ENCODE assay signal across 15 cellular contexts in genomic region chr14:61877050-61877390, GRCh38.
"Had no signal": no experiment of that assay in that cellular context is flagged by ENCODE, and none has a peak within 500 bp of the region (broad histone marks: within the 10 kb centered on the region; RNA-seq: fewer than 3 reads in every experiment).

No MANE protein-coding gene starts in this region.

- H3K4me3 ChIP-seq: hepatocyte, left ventricle myocardium inferior, mucosa of descending colon, spleen had no signal

- H3K9me3 ChIP-seq: left ventricle myocardium inferior, mucosa of descending colon, spleen had no signal

- H3K27ac ChIP-seq: hepatocyte, left ventricle myocardium inferior, spleen had no signal

- ATAC-seq: activated CD8-positive, alpha-beta memory T cell treated with anti-CD3 and anti-CD28 coated beads, Interleukin-2, amount 10 ng/mL, durations not matched to agents 7 days and 5 days; activated naive CD8-positive, alpha-beta T cell treated with anti-CD3 and anti-CD28 coated beads, Interleukin-2, amount 50 U/mL, for 24 hours; esophagus mucosa; mucosa of descending colon; natural killer cell; sciatic nerve had no signal

- H3K36me3 ChIP-seq: left ventricle myocardium inferior, spleen had no signal

- H3K27me3 ChIP-seq: hepatocyte had no signal

- DNase-seq: activated CD4-positive, alpha-beta memory T cell treated with anti-CD3 and anti-CD28 coated beads for 36 hours; activated CD4-positive, CD25-positive, alpha-beta regulatory T cell treated with anti-CD3 and anti-CD28 coated beads, Interleukin-2, amount 50 U/mL, for 72 hours; activated CD8-positive, alpha-beta memory T cell treated with anti-CD3 and anti-CD28 coated beads, Interleukin-2, amount 10 ng/mL, durations not matched to agents 7 days and 5 days; activated naive CD4-positive, alpha-beta T cell treated with anti-CD3 and anti-CD28 coated beads for 36 hours; activated naive CD8-positive, alpha-beta T cell treated with anti-CD3 and anti-CD28 coated beads, Interleukin-2, amount 50 U/mL, for 24 hours; activated T-cell treated with anti-CD3 and anti-CD28 coated beads, Interleukin-2, amount 50 U/mL, for 1 hour; kidney; left ventricle myocardium inferior; mucosa of descending colon; natural killer cell; spleen; T-helper 9 cell had no signal
